ENCODE assay signal across 29 cellular contexts in the genomic region with DNA sequence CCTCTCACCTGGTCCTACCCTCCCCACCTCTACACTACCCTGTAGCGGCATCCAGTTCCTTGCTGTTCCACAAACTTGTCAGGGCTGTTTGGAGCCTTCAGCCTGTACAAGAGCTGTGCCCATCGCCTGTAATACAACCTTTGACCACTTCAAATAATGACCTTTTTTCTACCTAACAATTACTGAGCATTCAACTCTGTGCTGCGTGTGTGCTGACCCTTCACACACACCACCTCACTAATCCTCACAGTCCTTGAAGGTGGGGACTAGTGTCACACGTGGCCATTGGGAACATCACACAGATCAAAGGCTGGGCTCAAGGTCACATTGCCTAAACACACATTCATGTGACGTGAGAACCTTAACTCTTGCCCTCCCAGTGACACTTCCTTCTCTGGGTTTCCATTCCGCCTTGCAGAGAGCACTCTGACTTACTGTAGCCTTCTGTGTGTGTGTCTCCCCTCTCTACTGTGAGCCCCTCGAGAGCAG. TPM values are rescaled to one million over a fixed set of nuclear protein-coding genes. Genes with fewer than 3 reads are reported as not detected.
DNase-seq lines count a peak whose midpoint lies in the region; ATAC-seq, FAIRE-seq and TF ChIP-seq lines count a peak whose summit lies in the region.
"Had no signal": no experiment of that assay in that cellular context is flagged by ENCODE, and none has a peak within 500 bp of the region (broad histone marks: within the 10 kb centered on the region; RNA-seq: fewer than 3 reads in every experiment).

No MANE protein-coding gene starts in this region.

- no peak overlapping the region for H3K4me3 Mint-ChIP-seq in CD4-positive, alpha-beta T cell
- H3K4me3 Mint-ChIP-seq in stimulated activated effector memory CD8-positive, alpha-beta T cell treated with anti-CD3 and anti-CD28 coated beads, Interleukin-12 subunit alpha, Interleukin-12 subunit beta, amount 100 ng/mL, for 72 hours = no peak overlapping the region
- H3K4me3 Mint-ChIP-seq: activated T-cell treated with anti-CD3 and anti-CD28 coated beads, Interleukin-2, amount 50 U/mL, for 4 hours; dendritic cell treated with granulocyte-macrophage colony-stimulating factor and Interleukin-4, amounts not matched to agents 40 ng/mL and 50 ng/mL, for 4 days; nephron; stimulated activated memory B cell treated with anti-CD40 and anti-IgM and Interleukin-4, amounts not matched to agents 10 μg/mL and 1 μg/mL and 100 μg/mL, for 72 hours had no signal

- H3K9me3 ChIP-seq in DOHH2 (ENCODE audit: control insufficient read depth, insufficient read depth, low read length) (peaks cover 9% of the 10 kb centered on the region), GM12878 (replicated peaks; ENCODE audit: control insufficient read depth, insufficient read depth, low read length) (no peaks in the 10 kb centered on the region; the same call in 2 of the 3 replicates)
- peaks cover 7% of the 10 kb centered on the region for H3K9me3 ChIP-seq in CD4-positive, alpha-beta T cell (ENCODE audit: control insufficient read depth, low read length)
- H3K9me3 ChIP-seq: prostate gland, uterus had no signal

- intact Hi-C loops in GM12878 (cut with micrococcal nuclease; ENCODE audit: unreplicated experiment) = no loop called here
- intact Hi-C loops in CD4-positive, alpha-beta T cell (cut with DNase I, micrococcal nuclease) = no loop called here

- H2AFZ ChIP-seq in GM12878 (ENCODE audit: control insufficient read depth, low read depth, low read length) = no peak overlapping the region

- no peak overlapping the region for H3K56ac ChIP-seq in mesendoderm (ENCODE audit: low read length)

- peaks cover 11% of the 10 kb centered on the region for H3F3A ChIP-seq in DOHH2 (ENCODE audit: control insufficient read depth, insufficient read depth)

- no peak overlapping the region for H2AK5ac ChIP-seq in mesendoderm (ENCODE audit: low read length)

- H3K9me2 ChIP-seq in DOHH2 (replicated peaks; ENCODE audit: control insufficient read depth, low read length) = no peaks in the 10 kb centered on the region

- no peak overlapping the region for H3K27ac Mint-ChIP-seq in CD4-positive, alpha-beta T cell
- no peak overlapping the region for H3K27ac Mint-ChIP-seq in stimulated activated effector memory CD8-positive, alpha-beta T cell treated with anti-CD3 and anti-CD28 coated beads, Interleukin-12 subunit alpha, Interleukin-12 subunit beta, amount 100 ng/mL, for 72 hours
- H3K27ac Mint-ChIP-seq: dendritic cell treated with granulocyte-macrophage colony-stimulating factor and Interleukin-4, amounts not matched to agents 40 ng/mL and 50 ng/mL, for 4 days; nephron; stimulated activated memory B cell treated with anti-CD40 and anti-IgM and Interleukin-4, amounts not matched to agents 10 μg/mL and 1 μg/mL and 100 μg/mL, for 72 hours had no signal

- H2BK120ac ChIP-seq in mesendoderm (ENCODE audit: low read depth, low read length) = no peak overlapping the region

- CTCF ChIA-PET in GM12878 (lab: Yijun Ruan, JAX) = interaction anchor here (0.9 to 15.5 kb wide), 3 partner anchors 83 to 250 kb away, joined by 3 to 321 read pairs (median 5); no protein-coding TSS in a partner anchor
- CTCF ChIA-PET in CD4-positive, alpha-beta T cell (lab: Charles Lee) = no interaction called here

- H3K36me3 ChIP-seq in DOHH2 (ENCODE audit: control insufficient read depth, low read length) = peaks cover 29% of the 10 kb centered on the region
- H3K36me3 ChIP-seq in GM12878 (ENCODE audit: control insufficient read depth in 2 of 2, insufficient read depth in 2 of 2, low read length in 1 of 2) = peaks cover 2% of the 10 kb centered on the region in 2 experiments; a peak in 3 of 4 replicates
- no peaks in the 10 kb centered on the region for H3K36me3 ChIP-seq in mesendoderm (ENCODE audit: control insufficient read depth, insufficient read depth, low read length)
- H3K36me3 ChIP-seq in brain microvascular endothelial cell (replicated peaks) = no peaks in the 10 kb centered on the region
- H3K36me3 ChIP-seq: prostate gland, uterus had no signal

- no peak overlapping the region for H3K18ac ChIP-seq in mesendoderm (ENCODE audit: low read length)

- H3K79me2 ChIP-seq in DOHH2 (ENCODE audit: control insufficient read depth, low read length) = no peaks in the 10 kb centered on the region
- no peaks in the 10 kb centered on the region for H3K79me2 ChIP-seq in GM12878 (ENCODE audit: control insufficient read depth, insufficient read depth, low read length)
- no peaks in the 10 kb centered on the region for H3K79me2 ChIP-seq in mesendoderm (ENCODE audit: control insufficient read depth, insufficient read depth, low read length)

- no peak for TF ChIP-seq EP300 in GM12878 (IDR thresholded peaks at IDR 0.05; ENCODE audit: borderline replicate concordance in 1 of 2, control insufficient read depth in 1 of 2, low read depth in 2 of 2, low read length in 2 of 2)

- no peaks in the 10 kb centered on the region for H3K27me3 Mint-ChIP-seq in CD4-positive, alpha-beta T cell
- H3K27me3 Mint-ChIP-seq: dendritic cell treated with granulocyte-macrophage colony-stimulating factor and Interleukin-4, amounts not matched to agents 40 ng/mL and 50 ng/mL, for 4 days; stimulated activated memory B cell treated with anti-CD40 and anti-IgM and Interleukin-4, amounts not matched to agents 10 μg/mL and 1 μg/mL and 100 μg/mL, for 72 hours had no signal

- RAD21 ChIA-PET in GM12878 (lab: Charles Lee; ENCODE audit: unreplicated experiment) = interaction anchor here (0.7 to 9.4 kb wide), 3 partner anchors 10 to 102 kb away, joined by 3 to 197 read pairs (median 5); no protein-coding TSS in a partner anchor

- H3K4me2 ChIP-seq in DOHH2 (ENCODE audit: low read length) (peak overlapping the region; percentile 16), GM12878 (ENCODE audit: control insufficient read depth, insufficient read depth) (no peak overlapping the region), mesendoderm (ENCODE audit: low read length) (no peak overlapping the region)

- peak; percentile 50; the same call in 1 of the 2 replicates for TF ChIP-seq POLR2A in GM12878 (IDR thresholded peaks at IDR 0.05; ENCODE audit: low read depth, low read length)

- H3K9me3 Mint-ChIP-seq in CD4-positive, alpha-beta T cell = peaks cover 3% of the 10 kb centered on the region
- peaks cover 3% of the 10 kb centered on the region for H3K9me3 Mint-ChIP-seq in stimulated activated effector memory CD8-positive, alpha-beta T cell treated with anti-CD3 and anti-CD28 coated beads, Interleukin-12 subunit alpha, Interleukin-12 subunit beta, amount 100 ng/mL, for 72 hours
- H3K9me3 Mint-ChIP-seq: dendritic cell treated with granulocyte-macrophage colony-stimulating factor and Interleukin-4, amounts not matched to agents 40 ng/mL and 50 ng/mL, for 4 days had no signal

- H3K4me1 Mint-ChIP-seq in CD4-positive, alpha-beta T cell (ENCODE audit: low read depth) = no peaks in the 10 kb centered on the region
- H3K4me1 Mint-ChIP-seq in stimulated activated effector memory CD8-positive, alpha-beta T cell treated with anti-CD3 and anti-CD28 coated beads, Interleukin-12 subunit alpha, Interleukin-12 subunit beta, amount 100 ng/mL, for 72 hours = no peaks in the 10 kb centered on the region
- H3K4me1 Mint-ChIP-seq: nephron; stimulated activated memory B cell treated with anti-CD40 and anti-IgM and Interleukin-4, amounts not matched to agents 10 μg/mL and 1 μg/mL and 100 μg/mL, for 72 hours had no signal

- no peaks in the 10 kb centered on the region for H3K79me1 ChIP-seq in mesendoderm (ENCODE audit: low read length)

- BruUV-seq in GM12878 (replicated peaks; lab: Mats Ljungman, UMichigan) = no TSS peak

- 92% methylated on average over 7 of the region's 7 CpGs for WGBS in GM12878 (ENCODE audit: insufficient coverage, insufficient replicate concordance, low lambda C conversion rate, missing lambda C conversion rate)
- no CpG with 5 or more reads among the region's 7 CpGs for WGBS in mesendoderm (ENCODE audit: extremely low coverage, insufficient coverage, low lambda C conversion rate)

- DNase-seq in HuH-7 (ENCODE audit: low spot score) = peak; percentile 41
- DNase-seq in GM12878 (ENCODE audit: low read depth, low spot score) = no peak
- DNase-seq in mesendoderm = peak; percentile 18
- no peak for DNase-seq in CD4-positive, alpha-beta T cell
- DNase-seq in stimulated activated effector memory CD8-positive, alpha-beta T cell treated with anti-CD3 and anti-CD28 coated beads, Interleukin-12 subunit alpha, Interleukin-12 subunit beta, amount 100 ng/mL, for 72 hours (ENCODE audit: low spot score in 2 of 2) = no peak
- DNase-seq in brain microvascular endothelial cell = no peak
- DNase-seq: activated naive CD4-positive, alpha-beta T cell; activated T-cell treated with anti-CD3 and anti-CD28 coated beads, Interleukin-2, amount 50 U/mL, for 4 hours; DMS 273 treated with DMSO at 0.1 percent for 48 hours; left cardiac atrium; midbrain; NCI-H1417; NCI-H446 treated with DMSO at 0.1 percent for 48 hours; NK-92 treated with Interleukin-12 subunit alpha and Interleukin-12 subunit beta, amount 100 ng/mL, for 24 hours; stimulated activated CD4-positive, alpha-beta T cell treated with anti-CD3 and anti-CD28 coated beads, Interleukin-1b, Interleukin-23, amount 100 ng/mL, for 48 hours; uterus had no signal

- no peak for TF ChIP-seq RAD21 in GM12878 (IDR thresholded peaks at IDR 0.05; ENCODE audit: insufficient read depth, low read depth, low read length)

- POLR2A ChIA-PET in GM12878 (lab: Charles Lee) = interaction anchor here (0.9 to 1.2 kb wide), 3 partner anchors 8 to 102 kb away, joined by 3 to 4 read pairs (median 3); no protein-coding TSS in a partner anchor
- POLR2A ChIA-PET in CD4-positive, alpha-beta T cell (lab: Charles Lee) = interaction anchor here (1.8 kb wide), 1 partner anchor 26 kb away, joined by 6 read pairs; a partner anchor contains a TSS

- no peak overlapping the region for H2BK5ac ChIP-seq in mesendoderm (ENCODE audit: low read length)

- no peak overlapping the region for H2BK15ac ChIP-seq in mesendoderm (replicated peaks; ENCODE audit: low read depth)

- no peak overlapping the region for H4K8ac ChIP-seq in mesendoderm (ENCODE audit: low read depth, low read length)

- TF ChIP-seq CTCF in DOHH2 (IDR thresholded peaks at IDR 0.05; ENCODE audit: low read depth, low read length, poor library complexity, severe bottlenecking) (no peak), GM12878 (IDR thresholded peaks at IDR 0.05 in 2 of 3, conservative IDR thresholded peaks at IDR 0.05 in 1 of 3; ENCODE audit: control insufficient read depth in 2 of 3, extremely low read depth in 1 of 3, insufficient read depth in 1 of 3, low read depth in 3 of 3, low read length in 3 of 3) (no peak), brain microvascular endothelial cell (IDR thresholded peaks at IDR 0.05; ENCODE audit: low read depth, low read length, missing control alignments) (no peak)
- no peak for TF ChIP-seq CTCF in CD4-positive, alpha-beta T cell (IDR thresholded peaks at IDR 0.05)

- H4K5ac ChIP-seq in mesendoderm (ENCODE audit: low read length) = no peak overlapping the region

- H3K36me3 Mint-ChIP-seq in CD4-positive, alpha-beta T cell (ENCODE audit: low read depth) = peaks cover 8% of the 10 kb centered on the region
- H3K36me3 Mint-ChIP-seq in stimulated activated effector memory CD8-positive, alpha-beta T cell treated with anti-CD3 and anti-CD28 coated beads, Interleukin-12 subunit alpha, Interleukin-12 subunit beta, amount 100 ng/mL, for 72 hours = peaks cover 15% of the 10 kb centered on the region

- H3K27me3 ChIP-seq in DOHH2 (ENCODE audit: control insufficient read depth, low read length) = no peaks in the 10 kb centered on the region
- H3K27me3 ChIP-seq in GM12878 (replicated peaks in 1 of 2; ENCODE audit: control insufficient read depth in 2 of 2, insufficient read depth in 2 of 2, low read length in 1 of 2) = no peaks in the 10 kb centered on the region
- no peaks in the 10 kb centered on the region for H3K27me3 ChIP-seq in mesendoderm (ENCODE audit: insufficient read depth, low read length, poor library complexity)
- H3K27me3 ChIP-seq in CD4-positive, alpha-beta T cell (ENCODE audit: control insufficient read depth, insufficient read depth, low read length) = no peaks in the 10 kb centered on the region
- no peaks in the 10 kb centered on the region for H3K27me3 ChIP-seq in brain microvascular endothelial cell (replicated peaks)
- H3K27me3 ChIP-seq: uterus had no signal

- H4K20me1 ChIP-seq in DOHH2 (ENCODE audit: control insufficient read depth, insufficient read depth, low read depth, low read length) (no peaks in the 10 kb centered on the region), GM12878 (ENCODE audit: control insufficient read depth, insufficient read depth) (no peaks in the 10 kb centered on the region)

- H3K9ac ChIP-seq in GM12878 (ENCODE audit: control insufficient read depth, insufficient read depth, low read length) (no peak overlapping the region), mesendoderm (ENCODE audit: low read length) (no peak overlapping the region)

- FAIRE-seq in GM12878 (lab: Jason Lieb, UNC) = peak; percentile 72
- FAIRE-seq: G401.6 had no signal

- in situ Hi-C loops in GM12878 (cut with MboI) (no loop called here), brain microvascular endothelial cell (cut with HindIII; ENCODE audit: low pct_ligation_motif_present, low sequenced_read_pairs) (no loop called here)

- H3K4ac ChIP-seq in mesendoderm (ENCODE audit: low read depth, low read length) = no peak overlapping the region

- H3K27ac ChIP-seq in DOHH2 (ENCODE audit: low read depth, low read length) = no peak overlapping the region
- no peak overlapping the region for H3K27ac ChIP-seq in GM12878 (ENCODE audit: control insufficient read depth, insufficient read depth)
- no peak overlapping the region for H3K27ac ChIP-seq in mesendoderm (ENCODE audit: low read depth, low read length)
- H3K27ac ChIP-seq in CD4-positive, alpha-beta T cell (ENCODE audit: low read depth, low read length) = no peak overlapping the region
- no peak overlapping the region for H3K27ac ChIP-seq in brain microvascular endothelial cell
- H3K27ac ChIP-seq: C4-2B, prostate gland, RWPE1, uterus had no signal

- H3K4me1 ChIP-seq in DOHH2 (ENCODE audit: control insufficient read depth, low read length) (peaks cover 48% of the 10 kb centered on the region), GM12878 (ENCODE audit: control insufficient read depth, insufficient read depth, low read length) (peaks cover 9% of the 10 kb centered on the region), mesendoderm (ENCODE audit: control insufficient read depth, low read depth, low read length) (no peaks in the 10 kb centered on the region)
- H3K4me1 ChIP-seq: prostate gland, uterus had no signal

- no peak overlapping the region for H3K4me3 ChIP-seq in DOHH2 (ENCODE audit: low read length)
- H3K4me3 ChIP-seq in GM12878 = no peak overlapping the region
- H3K4me3 ChIP-seq in mesendoderm (ENCODE audit: low read length) = no peak overlapping the region
- H3K4me3 ChIP-seq in brain microvascular endothelial cell (ENCODE audit: low read depth, low read length) = no peak overlapping the region
- H3K4me3 ChIP-seq: prostate gland, uterus had no signal

- SMC1A ChIA-PET in GM12878 (lab: Charles Lee; ENCODE audit: uncharacterized antibody, unreplicated experiment) = interaction anchor here (1.0 to 12.2 kb wide), 4 partner anchors 9 to 103 kb away, joined by 3 to 274 read pairs (median 23); no protein-coding TSS in a partner anchor

- ATAC-seq in GM12878 (peak; percentile 20), GM19397 (IDR thresholded peaks at IDR 0.05; ENCODE audit: unreplicated experiment) (no peak)
- ATAC-seq in CD4-positive, alpha-beta T cell (ENCODE audit: poor library complexity) = no peak
- ATAC-seq in stimulated activated effector memory CD8-positive, alpha-beta T cell treated with anti-CD3 and anti-CD28 coated beads, Interleukin-12 subunit alpha, Interleukin-12 subunit beta, amount 100 ng/mL, for 72 hours = no peak
- ATAC-seq: activated CD4-positive, CD25-positive, alpha-beta regulatory T cell treated with anti-CD3 and anti-CD28 coated beads, Interleukin-2, amount 50 U/mL, for 24 hours; activated T-cell treated with anti-CD3 and anti-CD28 coated beads, Interleukin-2, amount 50 U/mL, for 4 hours; left cardiac atrium; SK-N-SH treated with all-trans-retinoic acid at 6 μM for 48 hours; stimulated activated memory B cell treated with anti-CD40 and anti-IgM and Interleukin-4, amounts not matched to agents 10 μg/mL and 1 μg/mL and 100 μg/mL, for 72 hours had no signal

- no peak overlapping the region for H3K23ac ChIP-seq in mesendoderm (ENCODE audit: low read length)

RNA-seq across cellular contexts. Expression of a gene that starts 3.1 kb away (rescaled TPM):
- total RNA-seq in GM12878 (2013; cell fraction: nucleolus; rRNA removed) = 3.2 and 3.4 TPM in 2 replicates
- 1.0 and 2.8 TPM in 2 replicates for total RNA-seq in GM12878 (2014; rRNA removed)
- total RNA-seq in GM12878 (2014; rRNA removed; fragmentation: Illumina TruSeq; extraction: Trizol) = 1.9 and 2.0 TPM in 2 replicates
- total RNA-seq in GM12878 (2021) = 1.6 and 2.0 TPM in 2 replicates
- 0.33 TPM for polyA plus RNA-seq in GM12878 (2011; ENCODE audit: low read depth)
- 2.0 and 2.9 TPM in 2 replicates for polyA plus RNA-seq in GM12878 (2011; rRNA removed)
- polyA plus RNA-seq in GM12878 (2011; cell fraction: cytosol; rRNA removed) = 1.3 and 2.1 TPM in 2 replicates
- polyA plus RNA-seq in GM12878 (2011; cell fraction: nucleus; rRNA removed) = 2.0 and 2.3 TPM in 2 replicates
- 0.52 and 1.3 TPM in 2 replicates for polyA plus RNA-seq in GM12878 (2012)
- polyA plus RNA-seq in GM12878 (2014; fragmentation: Illumina TruSeq; extraction: Trizol) = 1.6 and 2.2 TPM in 2 replicates
- polyA plus RNA-seq in GM12878 (2014; fragmentation: Nextera tagmentation; extraction: Ambion mirVana) = under 1 TPM; 0.05 to 0.15 TPM
- polyA plus RNA-seq in GM12878 (2014; rRNA removed) = 1.0 and 1.1 TPM in 2 replicates
- under 1 TPM; 0.39 to 0.40 TPM for polyA plus RNA-seq in GM12878 (2016; fragmentation: Nextera tagmentation; extraction: Ambion mirVana)
- 3.5 and 3.7 TPM in 2 replicates for polyA minus RNA-seq in GM12878 (2011; rRNA and poly(A)+ RNA removed)
- polyA minus RNA-seq in GM12878 (2011; cell fraction: cytosol; rRNA and poly(A)+ RNA removed) = 0.73 and 2.0 TPM in 2 replicates
- 2.5 and 4.2 TPM in 2 replicates for polyA minus RNA-seq in GM12878 (2011; cell fraction: nucleus; rRNA and poly(A)+ RNA removed)
- polyA plus RNA-seq in mesendoderm (2013, experiment 1 of 2) = not detected
- not detected for polyA plus RNA-seq in mesendoderm (2013, experiment 2 of 2)
- under 1 TPM in 1 of 2 experiments, not detected in 1; 0.14 TPM for total RNA-seq in CD4-positive, alpha-beta T cell
- total RNA-seq: temporal lobe had no signal
- polyA plus RNA-seq: AG04450 had no signal

RNA-seq across cellular contexts. Expression of a gene that starts 26.5 kb away (rescaled TPM):
- 74.0 and 82.4 TPM in 2 replicates for total RNA-seq in GM12878 (2013; cell fraction: nucleolus; rRNA removed)
- 13.6 and 15.7 TPM in 2 replicates for total RNA-seq in GM12878 (2014; rRNA removed)
- total RNA-seq in GM12878 (2014; rRNA removed; fragmentation: Illumina TruSeq; extraction: Trizol) = 22.2 and 23.2 TPM in 2 replicates
- 17.0 and 17.9 TPM in 2 replicates for total RNA-seq in GM12878 (2021)
- polyA plus RNA-seq in GM12878 (2011; ENCODE audit: low read depth) = 10.9 TPM
- polyA plus RNA-seq in GM12878 (2011; rRNA removed) = 11.6 and 13.5 TPM in 2 replicates
- 6.3 and 7.5 TPM in 2 replicates for polyA plus RNA-seq in GM12878 (2011; cell fraction: cytosol; rRNA removed)
- 32.6 and 36.4 TPM in 2 replicates for polyA plus RNA-seq in GM12878 (2011; cell fraction: nucleus; rRNA removed)
- 17.1 and 23.4 TPM in 2 replicates for polyA plus RNA-seq in GM12878 (2012)
- polyA plus RNA-seq in GM12878 (2014; fragmentation: Illumina TruSeq; extraction: Trizol) = 30.3 and 40.6 TPM in 2 replicates
- 10 to 100 TPM; 26.1 to 31.3 TPM for polyA plus RNA-seq in GM12878 (2014; fragmentation: Nextera tagmentation; extraction: Ambion mirVana)
- 10.5 and 14.1 TPM in 2 replicates for polyA plus RNA-seq in GM12878 (2014; rRNA removed)
- 10 to 100 TPM; 18.8 to 19.5 TPM for polyA plus RNA-seq in GM12878 (2016; fragmentation: Nextera tagmentation; extraction: Ambion mirVana)
- polyA minus RNA-seq in GM12878 (2011; rRNA and poly(A)+ RNA removed) = 6.5 and 7.7 TPM in 2 replicates
- polyA minus RNA-seq in GM12878 (2011; cell fraction: cytosol; rRNA and poly(A)+ RNA removed) = 2.8 and 3.5 TPM in 2 replicates
- polyA minus RNA-seq in GM12878 (2011; cell fraction: nucleus; rRNA and poly(A)+ RNA removed) = 8.6 and 15.8 TPM in 2 replicates
- 12.3 TPM for polyA plus RNA-seq in mesendoderm (2013, experiment 1 of 2)
- 11.5 TPM for polyA plus RNA-seq in mesendoderm (2013, experiment 2 of 2)
- 10 to 100 TPM; 32.9 to 37.5 TPM for total RNA-seq in CD4-positive, alpha-beta T cell

Comparison
In these comparisons a context has a peak if more than half of its experiments do, and no peak if none do; other contexts are left out.
1. DNase-seq: peak in HuH-7 (single experiment) and mesendoderm (single experiment); none in GM12878 (single experiment), CD4-positive, alpha-beta T cell (0 of 10), stimulated activated effector memory CD8-positive, alpha-beta T cell treated with anti-CD3 and anti-CD28 coated beads, Interleukin-12 subunit alpha, Interleukin-12 subunit beta, amount 100 ng/mL, for 72 hours (0 of 2) and brain microvascular endothelial cell (single experiment).